8 cellular contexts compared by ENCODE assay signal in the genomic region with DNA sequence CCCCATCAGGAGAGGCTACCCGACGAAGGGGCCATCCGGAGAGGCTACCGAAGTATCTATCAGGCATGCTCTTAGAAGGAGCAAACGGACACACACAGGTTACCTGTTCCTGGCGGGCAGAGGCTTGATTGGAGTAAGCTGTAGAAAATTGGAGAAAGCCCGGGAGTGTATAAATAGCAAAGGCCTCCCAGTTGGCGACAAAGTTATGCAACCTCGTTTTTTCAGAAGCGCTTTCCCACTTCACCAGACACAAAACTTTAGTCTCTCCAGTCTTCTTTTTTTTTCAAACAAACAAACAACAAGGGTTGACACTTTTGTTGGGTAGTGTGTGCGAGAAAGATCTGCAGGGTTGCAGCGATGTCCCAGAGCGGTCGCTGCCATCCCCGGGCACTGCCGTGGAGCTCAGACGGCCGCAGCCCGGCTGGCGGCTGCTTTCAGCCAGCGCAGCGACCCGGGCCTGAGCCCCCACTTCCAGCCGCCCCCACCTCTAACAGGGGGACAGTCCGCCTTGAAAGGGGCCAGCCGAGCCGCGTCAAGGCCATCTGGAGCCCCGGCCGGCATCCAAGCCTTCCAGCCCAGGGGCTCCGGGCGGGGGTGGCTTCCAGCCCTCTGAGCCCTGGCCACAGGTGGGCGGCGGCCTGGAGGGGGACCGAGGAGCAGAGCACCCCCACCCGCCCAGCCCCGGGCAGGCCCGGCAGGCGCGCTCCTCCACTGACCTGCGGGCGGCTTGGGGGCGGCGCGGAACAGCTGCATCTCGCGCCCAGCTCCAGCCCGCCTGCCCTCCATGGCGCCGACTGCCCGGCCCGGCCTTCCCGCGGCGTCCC. TPM values are rescaled to one million over a fixed set of nuclear protein-coding genes. Genes with fewer than 3 reads are reported as not detected.
DNase-seq lines count a peak whose midpoint lies in the region; ATAC-seq, FAIRE-seq and TF ChIP-seq lines count a peak whose summit lies in the region.

No MANE protein-coding gene starts in this region.

- H3K4me2 ChIP-seq in keratinocyte (ENCODE audit: control insufficient read depth, extremely low read depth, insufficient read depth, low read depth, low read length), result peak overlapping the region; percentile 69

- DNase-seq in GM12891 (ENCODE audit: insufficient read length, low spot score) (no peak), HK-2 (ENCODE audit: unreplicated experiment) (peak; percentile 13), keratinocyte (ENCODE audit: low read depth, low spot score) (no peak), medulla oblongata (ENCODE audit: extremely low spot score) (no peak)
- DNase-seq in activated naive CD8-positive, alpha-beta T cell treated with anti-CD3 and anti-CD28 coated beads, Interleukin-2, amount 10 ng/mL, durations not matched to agents 7 days and 5 days, result no peak
- DNase-seq in activated CD4-positive, alpha-beta T cell treated with anti-CD3 and anti-CD28 coated beads, Interleukin-2, amount 50 U/mL, for 4 hours, result no peak

- peak overlapping the region; percentile 58 to 69 (median 69) for H3K4me3 ChIP-seq in keratinocyte (ENCODE audit: control insufficient read depth in 2 of 3, extremely low read depth in 1 of 3, insufficient read depth in 2 of 3, low read depth in 1 of 3, low read length in 3 of 3)

- no peaks in the 10 kb centered on the region for H3K79me2 ChIP-seq in keratinocyte (ENCODE audit: control insufficient read depth, insufficient read depth, low read length)

- no peaks in the 10 kb centered on the region for H3K9me1 ChIP-seq in keratinocyte (ENCODE audit: control insufficient read depth, extremely low read depth, insufficient read depth, low read length)

- POLR2A ChIA-PET in activated naive CD8-positive, alpha-beta T cell treated with anti-CD3 and anti-CD28 coated beads, Interleukin-2, amount 10 ng/mL, durations not matched to agents 7 days and 5 days (lab: Charles Lee), result interaction anchor here (1.0 kb wide), 2 partner anchors 102 to 212 kb away, joined by 3 read pairs; a partner anchor contains a TSS

- H3K4me1 ChIP-seq in keratinocyte (ENCODE audit: control insufficient read depth, extremely low read depth, insufficient read depth, low read length), result no peaks in the 10 kb centered on the region

- dilution Hi-C loops in keratinocyte (cut with MboI; ENCODE audit: extremely low pct_ligation_motif_present, low sequenced_read_pairs), result no loop called here

- no peaks in the 10 kb centered on the region for H3K9me3 ChIP-seq in keratinocyte (ENCODE audit: control insufficient read depth, low read depth, low read length)

- no peaks in the 10 kb centered on the region for H3K36me3 ChIP-seq in keratinocyte (ENCODE audit: control insufficient read depth in 2 of 2, extremely low read depth in 1 of 2, insufficient read depth in 2 of 2, low read length in 2 of 2)

- no peak for TF ChIP-seq CTCF in keratinocyte (optimal IDR thresholded peaks at IDR 0.05 in 1 of 3, IDR thresholded peaks at IDR 0.05 in 1 of 3, conservative IDR thresholded peaks at IDR 0.05 in 1 of 3; ENCODE audit: extremely low read depth in 1 of 3, insufficient read depth in 2 of 3, low read length in 3 of 3)

- H3K9me3 Mint-ChIP-seq in activated naive CD8-positive, alpha-beta T cell treated with anti-CD3 and anti-CD28 coated beads, Interleukin-2, amount 10 ng/mL, durations not matched to agents 7 days and 5 days, result no peaks in the 10 kb centered on the region
- H3K9me3 Mint-ChIP-seq in stimulated activated naive CD8-positive, alpha-beta T cell treated with anti-CD3 and anti-CD28 coated beads, Interleukin-15, Interleukin-2, amounts not matched to agents 100 ng/mL and 50 ng/mL, for 24 hours, result no peaks in the 10 kb centered on the region

- peak overlapping the region; percentile 53 for H3K9ac ChIP-seq in keratinocyte (ENCODE audit: control insufficient read depth, extremely low read depth, insufficient read depth, low read length)

- peaks cover 8% of the 10 kb centered on the region for H3K27me3 ChIP-seq in keratinocyte (ENCODE audit: control insufficient read depth, extremely low read depth, insufficient read depth, low read length)

- peaks cover 27% of the 10 kb centered on the region for H3K4me1 Mint-ChIP-seq in activated naive CD8-positive, alpha-beta T cell treated with anti-CD3 and anti-CD28 coated beads, Interleukin-2, amount 10 ng/mL, durations not matched to agents 7 days and 5 days
- peaks cover 21% of the 10 kb centered on the region for H3K4me1 Mint-ChIP-seq in stimulated activated naive CD8-positive, alpha-beta T cell treated with anti-CD3 and anti-CD28 coated beads, Interleukin-15, Interleukin-2, amounts not matched to agents 100 ng/mL and 50 ng/mL, for 24 hours (ENCODE audit: low read depth)

- H3K4me3 Mint-ChIP-seq in activated naive CD8-positive, alpha-beta T cell treated with anti-CD3 and anti-CD28 coated beads, Interleukin-2, amount 10 ng/mL, durations not matched to agents 7 days and 5 days, result peak overlapping the region; percentile 66
- peak overlapping the region; percentile 58 for H3K4me3 Mint-ChIP-seq in stimulated activated naive CD8-positive, alpha-beta T cell treated with anti-CD3 and anti-CD28 coated beads, Interleukin-15, Interleukin-2, amounts not matched to agents 100 ng/mL and 50 ng/mL, for 24 hours

- peak overlapping the region; percentile 82 for H2AFZ ChIP-seq in keratinocyte (ENCODE audit: control insufficient read depth, low read length)

- no peak overlapping the region for H3K27ac Mint-ChIP-seq in activated naive CD8-positive, alpha-beta T cell treated with anti-CD3 and anti-CD28 coated beads, Interleukin-2, amount 10 ng/mL, durations not matched to agents 7 days and 5 days
- H3K27ac Mint-ChIP-seq in stimulated activated naive CD8-positive, alpha-beta T cell treated with anti-CD3 and anti-CD28 coated beads, Interleukin-15, Interleukin-2, amounts not matched to agents 100 ng/mL and 50 ng/mL, for 24 hours, result no peak overlapping the region

- no peaks in the 10 kb centered on the region for H3K36me3 Mint-ChIP-seq in activated naive CD8-positive, alpha-beta T cell treated with anti-CD3 and anti-CD28 coated beads, Interleukin-2, amount 10 ng/mL, durations not matched to agents 7 days and 5 days
- H3K36me3 Mint-ChIP-seq in stimulated activated naive CD8-positive, alpha-beta T cell treated with anti-CD3 and anti-CD28 coated beads, Interleukin-15, Interleukin-2, amounts not matched to agents 100 ng/mL and 50 ng/mL, for 24 hours (ENCODE audit: low read depth), result no peaks in the 10 kb centered on the region

- H3K27ac ChIP-seq in keratinocyte (ENCODE audit: control insufficient read depth, insufficient read depth, low read length), result no peak overlapping the region

- H4K20me1 ChIP-seq in keratinocyte (ENCODE audit: control insufficient read depth, extremely low read depth, insufficient read depth, low read length), result no peaks in the 10 kb centered on the region

- TF ChIP-seq POLR2A in GM12891 (IDR thresholded peaks at IDR 0.05; ENCODE audit: low read depth, low read length), result no peak

- peak; percentile 33 for FAIRE-seq in GM12891 (lab: Jason Lieb, UNC)
- no peak for FAIRE-seq in keratinocyte (lab: Jason Lieb, UNC)

- peaks cover 52% of the 10 kb centered on the region for H3K27me3 Mint-ChIP-seq in activated naive CD8-positive, alpha-beta T cell treated with anti-CD3 and anti-CD28 coated beads, Interleukin-2, amount 10 ng/mL, durations not matched to agents 7 days and 5 days
- peaks cover 64% of the 10 kb centered on the region for H3K27me3 Mint-ChIP-seq in stimulated activated naive CD8-positive, alpha-beta T cell treated with anti-CD3 and anti-CD28 coated beads, Interleukin-15, Interleukin-2, amounts not matched to agents 100 ng/mL and 50 ng/mL, for 24 hours

- ATAC-seq in GM21423 (IDR thresholded peaks at IDR 0.05; ENCODE audit: unreplicated experiment), result peak; percentile 57
- ATAC-seq in activated naive CD8-positive, alpha-beta T cell treated with anti-CD3 and anti-CD28 coated beads, Interleukin-2, amount 10 ng/mL, durations not matched to agents 7 days and 5 days (ENCODE audit: low read depth), result peak; percentile 46

TF ChIP-seq in GM12891, 5 proteins besides CTCF, POLR2A, EP300 and RAD21:
- TF ChIP-seq PAX5 (IDR thresholded peaks at IDR 0.05; ENCODE audit: insufficient read depth, low read length, severe bottlenecking), result no peak
- no peak for TF ChIP-seq POU2F2 (IDR thresholded peaks at IDR 0.05; ENCODE audit: low read depth, low read length)
- TF ChIP-seq SPI1 (IDR thresholded peaks at IDR 0.05; ENCODE audit: low read depth, low read length), result no peak
- TF ChIP-seq TAF1 (IDR thresholded peaks at IDR 0.05; ENCODE audit: low read depth, low read length), result no peak

RNA-seq across cellular contexts. Expression of a gene that starts 0.6 kb away (rescaled TPM):
- 2.6 TPM for polyA plus RNA-seq in GM12891 (2012; ENCODE audit: low read depth, missing spikeins)
- 1 to 10 TPM; 2.1 to 2.2 TPM for total RNA-seq in activated naive CD8-positive, alpha-beta T cell treated with anti-CD3 and anti-CD28 coated beads, Interleukin-2, amount 10 ng/mL, durations not matched to agents 7 days and 5 days
- polyA plus RNA-seq in keratinocyte, result 5.5 to 16.2 TPM (median 15.4 TPM) in 3 replicates
- polyA plus RNA-seq in keratinocyte (2011; ENCODE audit: low read depth), result 2.6 TPM
- polyA plus RNA-seq in keratinocyte (2011; cell fraction: cytosol; rRNA removed), result 2.6 and 6.8 TPM in 2 replicates
- polyA plus RNA-seq in keratinocyte (2011; cell fraction: nucleus; rRNA removed), result 35.3 and 40.8 TPM in 2 replicates
- 2.2 and 3.5 TPM in 2 replicates for polyA plus RNA-seq in keratinocyte (2012; ENCODE audit: low replicate concordance)
- 0.59 to 7.7 TPM (median 6.9 TPM) in 3 replicates for polyA minus RNA-seq in keratinocyte
- 2.9 TPM for polyA minus RNA-seq in keratinocyte (2011; cell fraction: cytosol; rRNA and poly(A)+ RNA removed)
- polyA minus RNA-seq in keratinocyte (2011; cell fraction: nucleus; rRNA and poly(A)+ RNA removed), result 9.2 and 17.8 TPM in 2 replicates

RNA-seq across cellular contexts. Expression of a gene that starts 50.8 kb away (rescaled TPM):
- polyA plus RNA-seq in GM12891 (2012; ENCODE audit: low read depth, missing spikeins), result 59.0 TPM
- 10 to 100 TPM; 18.8 to 19.9 TPM for total RNA-seq in activated naive CD8-positive, alpha-beta T cell treated with anti-CD3 and anti-CD28 coated beads, Interleukin-2, amount 10 ng/mL, durations not matched to agents 7 days and 5 days
- 0.05 to 0.14 TPM (median 0.12 TPM) in 3 replicates for polyA plus RNA-seq in keratinocyte
- not detected for polyA plus RNA-seq in keratinocyte (2011; ENCODE audit: low read depth)
- 0.03 and 0.05 TPM in 2 replicates for polyA plus RNA-seq in keratinocyte (2011; cell fraction: cytosol; rRNA removed)
- polyA plus RNA-seq in keratinocyte (2011; cell fraction: nucleus; rRNA removed), result 0.27 and 0.60 TPM in 2 replicates
- polyA plus RNA-seq in keratinocyte (2012; ENCODE audit: low replicate concordance), result not detected in 2 replicates
- 0.51 TPM in 1 of 3 replicates, not detected in the others for polyA minus RNA-seq in keratinocyte
- not detected for polyA minus RNA-seq in keratinocyte (2011; cell fraction: cytosol; rRNA and poly(A)+ RNA removed)
- polyA minus RNA-seq in keratinocyte (2011; cell fraction: nucleus; rRNA and poly(A)+ RNA removed), result 0.23 TPM in 1 of 2 replicates, not detected in the other
